Comparison of ENCODE assay signal across 1 cellular context in the genomic region with DNA sequence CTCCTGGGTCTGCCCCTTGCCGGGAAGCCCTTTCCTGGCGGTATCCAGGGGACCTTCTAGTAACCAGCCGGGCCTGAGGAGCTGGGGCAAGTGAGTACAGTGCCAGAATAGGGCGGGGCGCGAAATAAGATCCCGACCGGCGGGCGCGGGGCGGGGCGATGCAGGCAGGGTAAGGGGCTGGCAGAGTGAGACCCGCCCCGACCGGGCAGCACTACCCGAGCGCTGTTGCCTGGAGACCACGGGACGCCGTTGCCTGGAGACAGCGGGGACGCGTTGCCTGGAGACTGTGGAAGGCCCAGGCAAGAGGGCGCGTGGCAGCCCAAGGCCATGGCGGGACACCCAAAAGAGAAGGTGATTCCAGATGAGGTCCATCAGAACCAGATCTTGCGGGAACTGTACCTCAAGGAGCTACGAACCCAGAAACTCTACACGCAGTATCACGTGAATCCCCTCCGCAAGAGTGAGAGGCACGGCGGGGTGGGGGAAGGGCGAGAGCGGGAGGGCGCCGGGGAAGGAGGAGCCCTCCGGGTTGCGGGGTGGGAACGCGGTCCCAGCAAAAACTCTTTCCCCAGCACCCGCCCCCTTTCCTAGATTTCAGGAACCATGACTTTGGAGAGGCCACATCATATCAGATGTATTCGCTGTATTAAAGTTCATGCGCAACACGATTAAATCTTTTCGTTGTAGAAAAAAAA.
TF ChIP-seq lines count a peak whose summit lies in the region.

No MANE protein-coding gene starts in this region.

TF ChIP-seq in GM12878, 131 proteins besides CTCF, POLR2A, EP300 and RAD21 (continued from another document):
- TF ChIP-seq SRF (IDR thresholded peaks at IDR 0.05; ENCODE audit: low read depth in 2 of 2, low read length in 2 of 2) = 0 out of 4 replicates have a peak, but pooled peaks of 1 of the 2 experiments have one; percentile 13
- TF ChIP-seq, protein P1, sequence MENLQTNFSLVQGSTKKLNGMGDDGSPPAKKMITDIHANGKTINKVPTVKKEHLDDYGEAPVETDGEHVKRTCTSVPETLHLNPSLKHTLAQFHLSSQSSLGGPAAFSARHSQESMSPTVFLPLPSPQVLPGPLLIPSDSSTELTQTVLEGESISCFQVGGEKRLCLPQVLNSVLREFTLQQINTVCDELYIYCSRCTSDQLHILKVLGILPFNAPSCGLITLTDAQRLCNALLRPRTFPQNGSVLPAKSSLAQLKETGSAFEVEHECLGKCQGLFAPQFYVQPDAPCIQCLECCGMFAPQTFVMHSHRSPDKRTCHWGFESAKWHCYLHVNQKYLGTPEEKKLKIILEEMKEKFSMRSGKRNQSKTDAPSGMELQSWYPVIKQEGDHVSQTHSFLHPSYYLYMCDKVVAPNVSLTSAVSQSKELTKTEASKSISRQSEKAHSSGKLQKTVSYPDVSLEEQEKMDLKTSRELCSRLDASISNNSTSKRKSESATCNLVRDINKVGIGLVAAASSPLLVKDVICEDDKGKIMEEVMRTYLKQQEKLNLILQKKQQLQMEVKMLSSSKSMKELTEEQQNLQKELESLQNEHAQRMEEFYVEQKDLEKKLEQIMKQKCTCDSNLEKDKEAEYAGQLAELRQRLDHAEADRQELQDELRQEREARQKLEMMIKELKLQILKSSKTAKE (IDR thresholded peaks at IDR 0.05; ENCODE audit: low read depth, poor library complexity, severe bottlenecking) = no peak
